In genomic region chr6:157667211-157668033, GRCh38 we compare ENCODE assay signal across 1 cellular context.
TF ChIP-seq lines count a peak whose summit lies in the region.

No MANE protein-coding gene starts in this region.

TF ChIP-seq in GM12878, 131 proteins besides CTCF, POLR2A, EP300 and RAD21 (continued from another document):
- TF ChIP-seq MLLT1 (IDR thresholded peaks at IDR 0.05) (peak; percentile 69; the same call in 1 of the 2 replicates), YY1 (IDR thresholded peaks at IDR 0.05; ENCODE audit: low read depth, low read length) (peak; percentile 24; the same call in 1 of the 2 replicates), SKIL (IDR thresholded peaks at IDR 0.05; ENCODE audit: low read depth, poor library complexity, severe bottlenecking) (peak; percentile 45), SPI1 (IDR thresholded peaks at IDR 0.05; ENCODE audit: borderline replicate concordance, insufficient read depth, low read depth, low read length) (peak; percentile 59; the same call in 1 of the 2 replicates), YBX1 (IDR thresholded peaks at IDR 0.05) (0 out of 2 replicates have a peak, but pooled peaks have one; percentile 65)
TF ChIP-seq in GM12878: peak in this region for 10.
